20 cellular contexts compared by ENCODE assay signal in genomic region chr5:159923008-159923407, GRCh38. TPM values are rescaled to one million over a fixed set of nuclear protein-coding genes. Genes with fewer than 3 reads are reported as not detected.
DNase-seq lines count a peak whose midpoint lies in the region; ATAC-seq, FAIRE-seq and TF ChIP-seq lines count a peak whose summit lies in the region.
"Had no signal": no experiment of that assay in that cellular context is flagged by ENCODE, and none has a peak within 500 bp of the region (broad histone marks: within the 10 kb centered on the region; RNA-seq: fewer than 3 reads in every experiment).

No MANE protein-coding gene starts in this region.

- H3K27ac ChIP-seq in upper lobe of right lung: no peak overlapping the region

- ATAC-seq in upper lobe of right lung: peak; percentile 10
- ATAC-seq: HCT116 had no signal

- intact Hi-C loops in upper lobe of right lung (cut with DNase I): no loop called here

- H3K9me3 ChIP-seq in upper lobe of right lung: no peaks in the 10 kb centered on the region

- no peak for DNase-seq in HTR-8/SVneo (ENCODE audit: insufficient read length, low spot score)
- DNase-seq in OCI-M1 (lab: John Stamatoyannopoulos, UW): peak; percentile 7
- DNase-seq in islet precursor cell: peak; percentile 88
- DNase-seq in upper lobe of right lung: no peak
- DNase-seq in pons (ENCODE audit: low spot score): no peak
- DNase-seq in hippocampal formation (lab: John Stamatoyannopoulos, UW): no peak
- no peak for DNase-seq in NAMALWA (ENCODE audit: low spot score)
- no peak for DNase-seq in SHP77 (lab: John Stamatoyannopoulos, UW)
- DNase-seq: C1 segment of cervical spinal cord; Calu3; CD4-positive, alpha-beta memory T cell; COR-L47; DMS153; DND-41; GOT3; H7 had no signal

- peaks cover 7% of the 10 kb centered on the region for H3K4me1 ChIP-seq in upper lobe of right lung

- H3K4me3 ChIP-seq in upper lobe of right lung: no peak overlapping the region

- FAIRE-seq in HTR-8/SVneo (lab: Jason Lieb, UNC): peak; percentile 9
- FAIRE-seq: G401.6, GM12892 had no signal

- no peaks in the 10 kb centered on the region for H3K36me3 ChIP-seq in upper lobe of right lung

- H3K27me3 ChIP-seq in upper lobe of right lung: no peaks in the 10 kb centered on the region

- TF ChIP-seq CTCF in upper lobe of right lung (IDR thresholded peaks at IDR 0.05): no peak

RNA-seq across cellular contexts. Expression of gene ADRA1B, which starts 6.7 kb away (rescaled TPM):
- total RNA-seq in upper lobe of right lung: 7.1 TPM
- total RNA-seq: A673; CD4-positive, alpha-beta memory T cell had no signal

Comparison
In these comparisons a context has a peak if more than half of its experiments do, and no peak if none do; other contexts are left out.
1. DNase-seq: peak in OCI-M1 (single experiment) and islet precursor cell (single experiment); none in HTR-8/SVneo (single experiment), upper lobe of right lung (single experiment), pons (single experiment), hippocampal formation (0 of 2), NAMALWA (single experiment) and SHP77 (0 of 2).